In genomic region chr2:184527058-184527457, GRCh38 we compare ENCODE assay signal across 14 cellular contexts.
"Had no signal": no experiment of that assay in that cellular context is flagged by ENCODE, and none has a peak within 500 bp of the region (broad histone marks: within the 10 kb centered on the region; RNA-seq: fewer than 3 reads in every experiment).

No MANE protein-coding gene starts in this region.

- H3K79me2 ChIP-seq: parathyroid adenoma had no signal

- H3K36me3 Mint-ChIP-seq: activated naive CD4-positive, alpha-beta T cell treated with anti-CD3 and anti-CD28 coated beads, Interleukin-2, amount 50 U/mL, for 24 hours; brain; immature natural killer cell; naive B cell had no signal

- H3K27me3 Mint-ChIP-seq: activated naive CD4-positive, alpha-beta T cell treated with anti-CD3 and anti-CD28 coated beads, Interleukin-2, amount 50 U/mL, for 24 hours; naive B cell had no signal

- H3K27me3 ChIP-seq: esophagus muscularis mucosa, stomach had no signal

- H3K27ac ChIP-seq: esophagus muscularis mucosa, parathyroid adenoma, stomach, thoracic aorta had no signal

- H3K36me3 ChIP-seq: esophagus muscularis mucosa, stomach, thoracic aorta had no signal

- H3K4me3 Mint-ChIP-seq: activated naive CD4-positive, alpha-beta T cell treated with anti-CD3 and anti-CD28 coated beads, Interleukin-2, amount 50 U/mL, for 24 hours; brain; immature natural killer cell; naive B cell had no signal

- H3K4me1 ChIP-seq: esophagus muscularis mucosa, parathyroid adenoma, stomach had no signal

- H3K27ac Mint-ChIP-seq: activated naive CD4-positive, alpha-beta T cell treated with anti-CD3 and anti-CD28 coated beads, Interleukin-2, amount 50 U/mL, for 24 hours; brain; immature natural killer cell; naive B cell had no signal

- ATAC-seq: left cardiac atrium had no signal

- H3K4me3 ChIP-seq: esophagus muscularis mucosa, lung, stomach, thoracic aorta had no signal

- DNase-seq: activated T-cell treated with anti-CD3 and anti-CD28 coated beads, Interleukin-2, amount 50 U/mL, for 1 hour; amniotic stem cell; cerebellar nuclear complex; dermis blood vessel endothelial cell; immature natural killer cell; left cardiac atrium; naive B cell; stomach had no signal

- H3K4me1 Mint-ChIP-seq: activated naive CD4-positive, alpha-beta T cell treated with anti-CD3 and anti-CD28 coated beads, Interleukin-2, amount 50 U/mL, for 24 hours; brain; immature natural killer cell; naive B cell had no signal
